ENCODE assay signal across 8 cellular contexts in genomic region chr14:49853572-49854375, GRCh38. TPM values are rescaled to one million over a fixed set of nuclear protein-coding genes. Genes with fewer than 3 reads are reported as not detected.
DNase-seq lines count a peak whose midpoint lies in the region; ATAC-seq and TF ChIP-seq lines count a peak whose summit lies in the region.

No MANE protein-coding gene starts in this region.

- peaks cover 20% of the 10 kb centered on the region for H3K36me3 ChIP-seq in OCI-LY1 (ENCODE audit: insufficient read depth, low read length)

- peak; percentile 69 for TF ChIP-seq CTCF in OCI-LY1 (IDR thresholded peaks at IDR 0.05; ENCODE audit: low read length)

- peaks cover 28 to 59% (median 34%) of the 10 kb centered on the region in 3 donors for H3K4me1 Mint-ChIP-seq in naive B cell

- H3K4me2 ChIP-seq in OCI-LY1 (ENCODE audit: low read length) = peak overlapping the region; percentile 74; the same call in 1 of the 2 replicates

- peak overlapping the region; percentile 87 for H3K4me3 ChIP-seq in OCI-LY1 (ENCODE audit: low read depth, low read length, poor library complexity, severe bottlenecking)

- H3F3A ChIP-seq in OCI-LY1 (ENCODE audit: insufficient read depth, low read length) = peaks cover 3% of the 10 kb centered on the region; the same call in 1 of the 2 replicates

- H3K9me3 Mint-ChIP-seq in naive B cell = peaks cover 0 to 4% (median 1%) of the 10 kb centered on the region in 7 donors

- H3K4me3 Mint-ChIP-seq in naive B cell = peak overlapping the region; percentile 96 to 100 (median 98)

- no peak overlapping the region for H2AFZ ChIP-seq in OCI-LY1 (ENCODE audit: low read length)

- DNase-seq in GDM1 (lab: John Stamatoyannopoulos, UW) (peak; percentile 73), activated T-cell treated with anti-CD3 and anti-CD28 coated beads for 48 hours (ENCODE audit: low read depth) (peak; percentile 59), erythroblast (lab: John Stamatoyannopoulos, UW) (peak; percentile 83 to 85), naive B cell (peak; percentile 61), SKM-1 treated with dmso at 0.1 percent for 144 hours (lab: John Stamatoyannopoulos, UW; ENCODE audit: unreplicated experiment) (no peak)
- DNase-seq in stimulated activated CD8-positive, alpha-beta memory T cell treated with anti-CD3 and anti-CD28 coated beads, Interleukin-7, amount 100 ng/mL, for 4 hours (ENCODE audit: low read depth in 2 of 2) = peak; percentile 51 to 54

- H3K9me3 ChIP-seq in OCI-LY1 (ENCODE audit: low read length) = no peaks in the 10 kb centered on the region

- no peaks in the 10 kb centered on the region for H3K9me2 ChIP-seq in OCI-LY1 (ENCODE audit: low read depth, low read length)

- H3K79me2 ChIP-seq in OCI-LY1 (ENCODE audit: insufficient read depth, low read length) = peaks cover 18% of the 10 kb centered on the region

- ATAC-seq in HG03460 (IDR thresholded peaks at IDR 0.05; ENCODE audit: unreplicated experiment) (peak; percentile 42), naive B cell (ENCODE audit: low read depth in 2 of 2) (peak; percentile 58 to 59)

- H3K4me1 ChIP-seq in OCI-LY1 (ENCODE audit: insufficient read depth, low read length, severe bottlenecking) = peaks cover 32% of the 10 kb centered on the region

- H3K36me3 Mint-ChIP-seq in naive B cell = peaks cover 6 to 11% of the 10 kb centered on the region in 2 donors

- H3K27ac ChIP-seq in OCI-LY1 (ENCODE audit: low read depth, low read length, poor library complexity, severe bottlenecking) = no peak overlapping the region

- no peaks in the 10 kb centered on the region for H4K20me1 ChIP-seq in OCI-LY1 (ENCODE audit: insufficient read depth, low read length)

- no peaks in the 10 kb centered on the region for H3K27me3 Mint-ChIP-seq in naive B cell

- H3K27me3 ChIP-seq in OCI-LY1 (ENCODE audit: insufficient read depth, low read length) = no peaks in the 10 kb centered on the region

- no peak for TF ChIP-seq POLR2A in erythroblast (IDR thresholded peaks at IDR 0.05; ENCODE audit: low read length)

- H3K9ac ChIP-seq in OCI-LY1 (ENCODE audit: low read length) = no peak overlapping the region

- peak overlapping the region in 5 of 6 donors; percentile 24 to 96 (median 56) for H3K27ac Mint-ChIP-seq in naive B cell

RNA-seq across cellular contexts. Expression of gene NEMF, which starts 1.2 kb away (rescaled TPM):
- polyA plus RNA-seq in naive B cell (ENCODE audit: low read depth in 6 of 6) = 10 to 100 TPM; 42.8 to 80.8 (median 50.0) TPM

RNA-seq across cellular contexts. Expression of gene ARF6, which starts 39.1 kb away (rescaled TPM):
- polyA plus RNA-seq in naive B cell (ENCODE audit: low read depth in 6 of 6) = 100 to 1,000 TPM; 161 to 190 (median 184) TPM
